ENCODE assay signal across 16 cellular contexts in the genomic region with DNA sequence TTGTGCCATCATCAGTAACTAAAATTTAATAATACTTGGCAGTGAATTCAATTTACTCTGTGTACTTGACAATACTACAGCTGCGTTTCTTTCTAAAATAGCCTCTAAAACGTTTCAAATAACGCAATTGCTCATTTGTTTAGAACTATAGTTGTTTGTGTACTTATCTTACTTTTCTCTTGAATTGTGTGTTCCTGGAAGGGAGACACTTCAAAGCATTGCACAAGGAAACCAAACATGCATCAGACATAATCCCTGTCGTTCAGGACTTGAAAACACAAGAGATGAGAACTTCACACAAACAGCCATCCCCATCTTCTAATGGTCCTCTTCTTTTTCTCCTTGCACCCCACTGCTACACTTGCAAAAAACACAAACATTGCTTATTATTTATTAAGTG. TPM values are rescaled to one million over a fixed set of nuclear protein-coding genes. Genes with fewer than 3 reads are reported as not detected.
DNase-seq lines count a peak whose midpoint lies in the region; ATAC-seq, FAIRE-seq and TF ChIP-seq lines count a peak whose summit lies in the region.
"Had no signal": no experiment of that assay in that cellular context is flagged by ENCODE, and none has a peak within 500 bp of the region (broad histone marks: within the 10 kb centered on the region; RNA-seq: fewer than 3 reads in every experiment).

No MANE protein-coding gene starts in this region.

- no peak for FAIRE-seq in small intestine (lab: Jason Lieb, UNC)
- FAIRE-seq: GM12892 had no signal

- H3K4me3 ChIP-seq in IMR-90 (ENCODE audit: insufficient read depth, low read depth, low read length) (no peak overlapping the region), colonic mucosa (no peak overlapping the region), small intestine (ENCODE audit: low read depth in 1 of 2, low read length in 2 of 2) (no peak overlapping the region)
- H3K4me3 ChIP-seq: MG63, testis had no signal

- TF ChIP-seq CTCF in IMR-90 (conservative IDR thresholded peaks at IDR 0.05; ENCODE audit: low read depth, low read length) = no peak
- no peak for TF ChIP-seq CTCF in colonic mucosa (IDR thresholded peaks at IDR 0.05)
- no peak for TF ChIP-seq CTCF in GM10266 (IDR thresholded peaks at IDR 0.05; ENCODE audit: control insufficient read depth, insufficient read depth, low read depth, missing control alignments)

- H3K23ac ChIP-seq in IMR-90 (ENCODE audit: low read depth, low read length) = no peak overlapping the region; the same call in 1 of the 2 replicates

- BruUV-seq in IMR-90 (replicated peaks; lab: Mats Ljungman, UMichigan) = no TSS peak

- H4K5ac ChIP-seq in IMR-90 (ENCODE audit: low read depth, low read length) = peak overlapping the region; percentile 9; the same call in 1 of the 2 replicates

- no peak overlapping the region for H3K56ac ChIP-seq in IMR-90 (ENCODE audit: extremely low read depth, insufficient read depth, low read length)

- POLR2A ChIA-PET in IMR-90 (lab: Charles Lee; ENCODE audit: unreplicated experiment) = no interaction called here

- H3K9ac ChIP-seq in IMR-90 (ENCODE audit: low read depth, low read length) (no peak overlapping the region), colonic mucosa (ENCODE audit: low read depth in 2 of 2, low read length in 2 of 2) (peak overlapping the region in 1 of 2 donors; percentile 35)

- H2BK5ac ChIP-seq in IMR-90 (ENCODE audit: low read depth, low read length, poor library complexity, severe bottlenecking) = peak overlapping the region; percentile 92

- no peak overlapping the region for H4K91ac ChIP-seq in IMR-90 (ENCODE audit: insufficient read depth, low read depth, low read length)

- no peaks in the 10 kb centered on the region for H4K20me1 ChIP-seq in IMR-90 (ENCODE audit: insufficient read depth, low read length)

- in situ Hi-C loops in IMR-90 (cut with MboI; ENCODE audit: low sequenced_read_pairs) = no loop called here

- no peak for TF ChIP-seq POLR2A in IMR-90 (IDR thresholded peaks at IDR 0.05; ENCODE audit: low read depth, low read length)

- peak overlapping the region in 1 of 2 experiments; percentile 10; a peak in 2 of 4 replicates for H4K8ac ChIP-seq in IMR-90 (ENCODE audit: low read depth in 2 of 2, low read length in 2 of 2)

- peak overlapping the region; percentile 89 for H2BK20ac ChIP-seq in IMR-90 (ENCODE audit: low read depth, low read length)

- DNase-seq in DMS53 (lab: John Stamatoyannopoulos, UW) = peak; percentile 5
- DNase-seq in DMS53 treated with DMSO at 0.1 percent for 48 hours (lab: John Stamatoyannopoulos, UW; ENCODE audit: unreplicated experiment) = no peak
- DNase-seq in IMR-90 = peak; percentile 28
- DNase-seq in colonic mucosa = no peak
- DNase-seq in small intestine = peak; percentile 44
- DNase-seq in GM10266 (ENCODE audit: extremely low spot score) = no peak
- DNase-seq in COR-L47 (lab: John Stamatoyannopoulos, UW) = no peak
- no peak for DNase-seq in EL
- DNase-seq: activated CD8-positive, alpha-beta memory T cell treated with anti-CD3 and anti-CD28 coated beads, Interleukin-2, amount 50 U/mL, for 4 hours; mesendoderm; MG63; NCI-H2171 treated with DMSO at 0.1 percent for 48 hours; RPMI8226; testis had no signal

- peak overlapping the region; percentile 42; the same call in 1 of the 2 replicates for H3K27ac ChIP-seq in IMR-90 (ENCODE audit: insufficient read depth, low read length)
- peak overlapping the region; percentile 23 for H3K27ac ChIP-seq in colonic mucosa
- no peak overlapping the region for H3K27ac ChIP-seq in small intestine (ENCODE audit: low read depth in 1 of 2, low read length in 1 of 2)
- H3K27ac ChIP-seq: 22Rv1, testis had no signal

- no peak for TF ChIP-seq RAD21 in IMR-90 (IDR thresholded peaks at IDR 0.05; ENCODE audit: low read length)

- H3K36me3 ChIP-seq in IMR-90 (ENCODE audit: control insufficient read depth, insufficient read depth, low read length) = no peaks in the 10 kb centered on the region
- no peaks in the 10 kb centered on the region for H3K36me3 ChIP-seq in colonic mucosa
- no peaks in the 10 kb centered on the region for H3K36me3 ChIP-seq in small intestine (ENCODE audit: control insufficient read depth in 2 of 2, insufficient read depth in 2 of 2, low read length in 2 of 2)
- H3K36me3 ChIP-seq: MG63 had no signal

- no peak overlapping the region for H2AFZ ChIP-seq in IMR-90 (replicated peaks; ENCODE audit: low read length, poor library complexity)

- H3K4me1 ChIP-seq in IMR-90 (ENCODE audit: control insufficient read depth, insufficient read depth, low read length) (peaks cover 28% of the 10 kb centered on the region), colonic mucosa (peaks cover 8% of the 10 kb centered on the region), small intestine (ENCODE audit: control insufficient read depth in 2 of 2, insufficient read depth in 1 of 2, low read depth in 1 of 2, low read length in 1 of 2) (peaks cover 0 to 2% of the 10 kb centered on the region in 2 donors)
- H3K4me1 ChIP-seq: testis had no signal

- no peak for ATAC-seq in IMR-90 (ENCODE audit: low read depth)

- no peak overlapping the region for H2AK9ac ChIP-seq in IMR-90 (replicated peaks; ENCODE audit: low read depth, low read length, poor library complexity)

- H3K9me1 ChIP-seq in IMR-90 (ENCODE audit: insufficient read depth, low read length) = peaks cover 24% of the 10 kb centered on the region

- peaks cover 4% of the 10 kb centered on the region; the same call in 1 of the 2 replicates for H3K9me3 ChIP-seq in IMR-90 (ENCODE audit: control insufficient read depth, insufficient read depth, low read length)
- no peaks in the 10 kb centered on the region for H3K9me3 ChIP-seq in colonic mucosa
- no peaks in the 10 kb centered on the region for H3K9me3 ChIP-seq in small intestine (ENCODE audit: control insufficient read depth, low read depth)
- H3K9me3 ChIP-seq: MG63, testis had no signal

- H3K18ac ChIP-seq in IMR-90 (ENCODE audit: low read depth, low read length) = peak overlapping the region; percentile 51

- H3K4me2 ChIP-seq in IMR-90 (ENCODE audit: low read depth, low read length) = peak overlapping the region; percentile 20; the same call in 1 of the 2 replicates

- H3K27me3 ChIP-seq in IMR-90 (ENCODE audit: control insufficient read depth, insufficient read depth, low read length) (no peaks in the 10 kb centered on the region), colonic mucosa (no peaks in the 10 kb centered on the region), small intestine (ENCODE audit: control insufficient read depth in 2 of 2, insufficient read depth in 2 of 2, low read length in 2 of 2) (no peaks in the 10 kb centered on the region)
- H3K27me3 ChIP-seq: MG63, testis had no signal

- peak overlapping the region; percentile 7; the same call in 1 of the 3 replicates for H2BK15ac ChIP-seq in IMR-90 (ENCODE audit: low read depth, low read length)

- dilution Hi-C loops in IMR-90 (cut with HindIII; ENCODE audit: low sequenced_read_pairs, unreplicated experiment) = no loop called here

- intact Hi-C loops in IMR-90 (cut with micrococcal nuclease) = no loop called here
- intact Hi-C loops in colonic mucosa (cut with DNase I) = no loop called here

- no peak overlapping the region for H2AK5ac ChIP-seq in IMR-90 (ENCODE audit: low read depth, low read length)

- no CpG with 5 or more reads among the region's 4 CpGs for WGBS in IMR-90 (ENCODE audit: extremely low coverage in 2 of 2, insufficient read length in 1 of 2), 2 experiments
- 33 to 48% (median 33%) methylated on average over 4 of the region's 4 CpGs for WGBS in small intestine, 3 donors

- peak overlapping the region; percentile 45 for H2BK120ac ChIP-seq in IMR-90 (ENCODE audit: low read depth, low read length)

- peaks cover 0 to 7% of the 10 kb centered on the region in 2 experiments; a peak in 1 of 4 replicates for H3K79me1 ChIP-seq in IMR-90 (ENCODE audit: low read depth in 1 of 2, low read length in 2 of 2)

- CTCF ChIA-PET in IMR-90 (lab: Yijun Ruan, JAX) = no interaction called here

- peak overlapping the region; percentile 1 for H3K14ac ChIP-seq in IMR-90 (replicated peaks; ENCODE audit: low read depth, low read length)

- peak overlapping the region; percentile 30; the same call in 1 of the 2 replicates for H3K4ac ChIP-seq in IMR-90 (ENCODE audit: low read depth, low read length)

TF ChIP-seq in IMR-90, 13 proteins besides CTCF, POLR2A, EP300 and RAD21:
- TF ChIP-seq, protein P1, sequence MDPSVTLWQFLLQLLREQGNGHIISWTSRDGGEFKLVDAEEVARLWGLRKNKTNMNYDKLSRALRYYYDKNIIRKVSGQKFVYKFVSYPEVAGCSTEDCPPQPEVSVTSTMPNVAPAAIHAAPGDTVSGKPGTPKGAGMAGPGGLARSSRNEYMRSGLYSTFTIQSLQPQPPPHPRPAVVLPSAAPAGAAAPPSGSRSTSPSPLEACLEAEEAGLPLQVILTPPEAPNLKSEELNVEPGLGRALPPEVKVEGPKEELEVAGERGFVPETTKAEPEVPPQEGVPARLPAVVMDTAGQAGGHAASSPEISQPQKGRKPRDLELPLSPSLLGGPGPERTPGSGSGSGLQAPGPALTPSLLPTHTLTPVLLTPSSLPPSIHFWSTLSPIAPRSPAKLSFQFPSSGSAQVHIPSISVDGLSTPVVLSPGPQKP (IDR thresholded peaks at IDR 0.05; ENCODE audit: borderline replicate concordance, low read depth, low read length) = no peak
- TF ChIP-seq NFE2L2 (IDR thresholded peaks at IDR 0.05; ENCODE audit: low read depth, low read length) (no peak), CEBPB (IDR thresholded peaks at IDR 0.05; ENCODE audit: low read depth, low read length) (0 out of 2 replicates have a peak, but pooled peaks have one; percentile 16), MAZ (IDR thresholded peaks at IDR 0.05; ENCODE audit: borderline replicate concordance, low read depth, low read length) (no peak), FOS (IDR thresholded peaks at IDR 0.05; ENCODE audit: low read depth, low read length) (no peak), SMC3 (IDR thresholded peaks at IDR 0.05; ENCODE audit: low read depth, low read length) (no peak)

RNA-seq across cellular contexts. Expression of a gene that starts 38.4 kb away (rescaled TPM):
- total RNA-seq in IMR-90 (2012; rRNA removed) (24.7 and 33.6 TPM in 2 replicates), colonic mucosa (1 to 10 TPM; 4.3 to 6.6 TPM)
- polyA plus RNA-seq in IMR-90 (2012; rRNA removed) (58.5 and 59.4 TPM in 2 replicates), small intestine (1 to 10 TPM in 2 of 3 donors, under 1 TPM in 1; 0.45 to 5.1 (median 2.3) TPM)
- 23.6 and 49.1 TPM in 2 replicates for polyA plus RNA-seq in IMR-90 (2012; cell fraction: cytosol; rRNA removed)
- 12.4 and 18.8 TPM in 2 replicates for polyA plus RNA-seq in IMR-90 (2012; cell fraction: nucleus; rRNA removed; ENCODE audit: low replicate concordance)

Comparison
In these comparisons a context has a peak if more than half of its experiments do, and no peak if none do; other contexts are left out.
1. DNase-seq: peak in DMS53 (single experiment), IMR-90 (single experiment) and small intestine (single experiment); none in DMS53 treated with DMSO at 0.1 percent for 48 hours (single experiment), colonic mucosa (single experiment), GM10266 (single experiment), COR-L47 (single experiment) and EL (single experiment).
2. H3K27ac ChIP-seq: peak in IMR-90 (single experiment) and colonic mucosa (single experiment); none in small intestine (0 of 2).